In genomic region chr3:140898340-140899180, GRCh38 we compare ENCODE assay signal across 8 cellular contexts. TPM values are rescaled to one million over a fixed set of nuclear protein-coding genes. Genes with fewer than 3 reads are reported as not detected.
DNase-seq lines count a peak whose midpoint lies in the region; ATAC-seq, FAIRE-seq and TF ChIP-seq lines count a peak whose summit lies in the region.

No MANE protein-coding gene starts in this region.

- H4K91ac ChIP-seq in H1 (replicated peaks; ENCODE audit: insufficient read length, low read length): no peak overlapping the region

- no peaks in the 10 kb centered on the region for H3K79me1 ChIP-seq in H1 (ENCODE audit: low read depth, low read length)

- H2BK20ac ChIP-seq in H1 (ENCODE audit: low read length): no peak overlapping the region

- H3K18ac ChIP-seq in H1 (ENCODE audit: extremely low read depth, low read length): no peak overlapping the region

- H2AK5ac ChIP-seq in H1 (ENCODE audit: low read depth, low read length): no peak overlapping the region

- H3K56ac ChIP-seq in H1 (replicated peaks; ENCODE audit: insufficient read length, low read depth, low read length): no peak overlapping the region

- H3K36me3 ChIP-seq in Panc1 (ENCODE audit: control insufficient read depth, insufficient read depth, low read length) (no peaks in the 10 kb centered on the region), H1 (ENCODE audit: control insufficient read depth in 2 of 4, insufficient read depth in 4 of 4, low read length in 3 of 4) (no peaks in the 10 kb centered on the region)

- no peak for TF ChIP-seq POLR2A in H1 (IDR thresholded peaks at IDR 0.05; ENCODE audit: control extremely low read depth in 1 of 2, low read depth in 2 of 2, low read length in 2 of 2)

- H4K8ac ChIP-seq in H1 (ENCODE audit: extremely low read depth, insufficient read depth, low read length): no peak overlapping the region

- H3K27me3 ChIP-seq in Panc1 (ENCODE audit: control insufficient read depth, insufficient read depth, low read length) (peaks cover 5% of the 10 kb centered on the region), H1 (replicated peaks in 1 of 4; ENCODE audit: control insufficient read depth in 3 of 4, extremely low read depth in 1 of 4, insufficient read depth in 3 of 4, low read length in 3 of 4) (no peaks in the 10 kb centered on the region)

- DNase-seq in AG08396 (ENCODE audit: low spot score) (peak; percentile 50), GM12864 (ENCODE audit: low read depth) (no peak), LHCN-M2 (ENCODE audit: low read depth) (peak; percentile 90), Panc1 (ENCODE audit: low read depth, low spot score) (peak; percentile 28), H1 (ENCODE audit: low read depth in 1 of 2, low spot score in 2 of 2) (no peak), midbrain (lab: John Stamatoyannopoulos, UW) (peak; percentile 29)
- DNase-seq in activated effector memory CD4-positive, alpha-beta T cell treated with Interleukin-2 at 50 U/mL for 16 hours: no peak

- TF ChIP-seq CTCF in GM12864 (IDR thresholded peaks at IDR 0.05; ENCODE audit: low read depth, low read length, missing control alignments): peak; percentile 49
- peak; percentile 70 for TF ChIP-seq CTCF in Panc1 (IDR thresholded peaks at IDR 0.05)
- TF ChIP-seq CTCF in H1 (IDR thresholded peaks at IDR 0.05; ENCODE audit: control extremely low read depth in 1 of 3, insufficient read depth in 1 of 3, low read depth in 1 of 3, low read length in 3 of 3): peak in 2 of 3 experiments; percentile 47 to 58; a peak in 2 of 4 replicates

- H3K79me2 ChIP-seq in H1 (ENCODE audit: control insufficient read depth in 1 of 2, insufficient read depth in 2 of 2, low read length in 2 of 2): no peaks in the 10 kb centered on the region

- in situ Hi-C loops in Panc1 (cut with HindIII; ENCODE audit: low pct_unique_long_range_greater_than_20kb, low sequenced_read_pairs): no loop called here

- CTCF ChIA-PET in Panc1 (lab: Charles Lee): interaction anchor here (1.1 kb wide), 1 partner anchor 294 kb away, joined by 3 read pairs; no protein-coding TSS in a partner anchor
- CTCF ChIA-PET in H1 (lab: Charles Lee; ENCODE audit: partially characterized antibody): interaction anchor here (0.5 to 3.3 kb wide), 33 partner anchors 8 to 1931 kb away, joined by 3 to 19 read pairs (median 5); no protein-coding TSS in a partner anchor

- H3K23ac ChIP-seq in H1 (ENCODE audit: insufficient read length): no peak overlapping the region

- no peak overlapping the region for H2BK5ac ChIP-seq in H1 (ENCODE audit: low read depth, low read length)

- no peak overlapping the region for H2BK12ac ChIP-seq in H1 (ENCODE audit: low read depth, low read length)

- intact Hi-C loops in Panc1 (cut with micrococcal nuclease; ENCODE audit: unreplicated experiment): loop anchor here (1.0 kb wide), 1 partner anchor 294 kb away; no protein-coding TSS in a partner anchor

- H4K20me1 ChIP-seq in H1 (replicated peaks in 1 of 2; ENCODE audit: control insufficient read depth in 1 of 2, insufficient read depth in 2 of 2, low read length in 2 of 2): no peaks in the 10 kb centered on the region

- H3K9me3 ChIP-seq in Panc1 (ENCODE audit: control insufficient read depth, insufficient read depth, low read depth, low read length) (no peaks in the 10 kb centered on the region), H1 (ENCODE audit: insufficient read depth in 2 of 2, low read depth in 1 of 2, low read length in 1 of 2) (no peaks in the 10 kb centered on the region)

- H3K4ac ChIP-seq in H1 (replicated peaks; ENCODE audit: insufficient read length, low read depth, low read length): no peak overlapping the region

- no TSS peak for BruUV-seq in Panc1 (replicated peaks; lab: Mats Ljungman, UMichigan)

- 79% methylated on average over 3 of the region's 3 CpGs; no CpG with 5 or more reads in 1 of the 2 experiments for WGBS in H1 (ENCODE audit: extremely low coverage in 1 of 2, insufficient coverage in 1 of 2, insufficient read length in 1 of 2, insufficient replicate concordance in 2 of 2, low coverage in 1 of 2, low lambda C conversion rate in 2 of 2, missing lambda C conversion rate in 1 of 2), 2 experiments

- no peaks in the 10 kb centered on the region for H3K23me2 ChIP-seq in H1 (ENCODE audit: low read depth, low read length)

- no peak overlapping the region for H3K27ac ChIP-seq in Panc1 (ENCODE audit: low read length)
- H3K27ac ChIP-seq in H1 (ENCODE audit: low read depth, low read length): no peak overlapping the region

- 0 out of 2 replicates have a peak overlapping the region, but pooled peaks have one; percentile 54 for H2AFZ ChIP-seq in H1 (ENCODE audit: low read length)

- no peak overlapping the region for H2BK15ac ChIP-seq in H1 (ENCODE audit: low read length)

- POLR2A ChIA-PET in Panc1 (lab: Charles Lee): no interaction called here
- POLR2A ChIA-PET in H1 (lab: Charles Lee; ENCODE audit: partially characterized antibody): no interaction called here

- H3K4me3 ChIP-seq in GM12864 (ENCODE audit: low read depth, low read length): no peak overlapping the region
- H3K4me3 ChIP-seq in Panc1 (ENCODE audit: low read depth in 2 of 2, low read length in 2 of 2): no peak overlapping the region
- H3K4me3 ChIP-seq in H1 (ENCODE audit: extremely low read depth in 1 of 4, insufficient read depth in 2 of 4, low read depth in 3 of 4, low read length in 4 of 4): no peak overlapping the region

- peak; percentile 53 to 56 for TF ChIP-seq RAD21 in H1 (IDR thresholded peaks at IDR 0.05 in 1 of 2, conservative IDR thresholded peaks at IDR 0.05 in 1 of 2; ENCODE audit: low read depth in 2 of 2, low read length in 2 of 2)

- peak; percentile 80 for ATAC-seq in Panc1
- no peak for ATAC-seq in GM21737 (IDR thresholded peaks at IDR 0.05; ENCODE audit: unreplicated experiment)

- H4K5ac ChIP-seq in H1 (ENCODE audit: insufficient read length, low read depth, low read length): no peak overlapping the region

- no peak overlapping the region for H2BK120ac ChIP-seq in H1 (replicated peaks; ENCODE audit: low read depth, low read length)

- TF ChIP-seq EP300 in H1 (IDR thresholded peaks at IDR 0.05; ENCODE audit: borderline replicate concordance in 1 of 2, low read depth in 2 of 2, low read length in 2 of 2): no peak

- H3K4me1 ChIP-seq in Panc1 (ENCODE audit: control insufficient read depth, insufficient read depth, low read length) (no peaks in the 10 kb centered on the region), H1 (replicated peaks in 1 of 4; ENCODE audit: control insufficient read depth in 3 of 4, insufficient read depth in 4 of 4, low read length in 3 of 4) (no peaks in the 10 kb centered on the region)

- peak; percentile 32 for FAIRE-seq in H1 (lab: Jason Lieb, UNC)

- H3K4me2 ChIP-seq in H1 (ENCODE audit: insufficient read depth in 1 of 2, low read depth in 2 of 2, low read length in 2 of 2): no peak overlapping the region

- H3K14ac ChIP-seq in H1 (ENCODE audit: insufficient read length): no peak overlapping the region

- H3K9ac ChIP-seq in H1 (replicated peaks in 1 of 4; ENCODE audit: extremely low read depth in 1 of 4, low read depth in 3 of 4, low read length in 3 of 4): no peak overlapping the region

TF ChIP-seq in H1, 55 proteins besides CTCF, POLR2A, EP300 and RAD21:
- TF ChIP-seq SRF (IDR thresholded peaks at IDR 0.05; ENCODE audit: low read depth, low read length) (no peak), SIX5 (IDR thresholded peaks at IDR 0.05; ENCODE audit: low read depth, low read length) (no peak), CEBPB (IDR thresholded peaks at IDR 0.05; ENCODE audit: low read depth, low read length) (peak; percentile 66), CBX5 (IDR thresholded peaks at IDR 0.05; ENCODE audit: low read depth, low read length) (no peak), RFX5 (IDR thresholded peaks at IDR 0.05; ENCODE audit: borderline replicate concordance, low read depth, low read length) (no peak), TCF12 (IDR thresholded peaks at IDR 0.05; ENCODE audit: low read depth, low read length) (no peak), SUZ12 (IDR thresholded peaks at IDR 0.05; ENCODE audit: low read length) (no peak), ATF3 (IDR thresholded peaks at IDR 0.05; ENCODE audit: insufficient read depth, low read depth, low read length) (no peak), CTBP2 (IDR thresholded peaks at IDR 0.05; ENCODE audit: borderline replicate concordance, insufficient read depth, insufficient read length, low read length) (no peak)

RNA-seq across cellular contexts. Expression of gene SLC25A36, which starts 43.1 kb away (rescaled TPM):
- total RNA-seq in LHCN-M2 (2014; rRNA removed) (51.9 and 52.8 TPM in 2 replicates), Panc1 (2021; ENCODE audit: unreplicated experiment) (69.5 TPM)
- 13.7 TPM for polyA plus RNA-seq in LHCN-M2 (2012)
- polyA plus RNA-seq in Panc1 (2012; ENCODE audit: insufficient read length): 28.8 TPM
- 71.8 and 74.6 TPM in 2 replicates for total RNA-seq in H1 (2021; fragmentation: NEBNext Ultra II Directional; extraction: Animal tissue kit (Norgen Biotek cat#: 25700))
- 38.1 and 42.9 TPM in 2 replicates for polyA plus RNA-seq in H1 (2011; rRNA removed)
- polyA plus RNA-seq in H1 (2011; cell fraction: cytosol; rRNA removed): 52.2 TPM
- polyA plus RNA-seq in H1 (2011; cell fraction: nucleus; rRNA removed): 67.4 TPM
- polyA plus RNA-seq in H1 (2012, experiment 1 of 2): 30.1 to 51.5 TPM (median 43.0 TPM) in 4 replicates
- polyA plus RNA-seq in H1 (2012, experiment 2 of 2): 2.4 TPM
- 67.8 TPM for polyA plus RNA-seq in H1 (2013, experiment 1 of 2)
- polyA plus RNA-seq in H1 (2013, experiment 2 of 2): 60.3 TPM
- 64.8 and 91.5 TPM in 2 replicates for polyA minus RNA-seq in H1 (2011; rRNA and poly(A)+ RNA removed)
- polyA minus RNA-seq in H1 (2011; cell fraction: cytosol; rRNA and poly(A)+ RNA removed): 52.4 TPM
- 170 TPM for polyA minus RNA-seq in H1 (2011; cell fraction: nucleus; rRNA and poly(A)+ RNA removed)

Comparison
In these comparisons a context has a peak if more than half of its experiments do, and no peak if none do; other contexts are left out.
1. DNase-seq: peak in AG08396 (single experiment), LHCN-M2 (single experiment), Panc1 (single experiment) and midbrain (single experiment); none in GM12864 (single experiment), H1 (0 of 2) and activated effector memory CD4-positive, alpha-beta T cell treated with Interleukin-2 at 50 U/mL for 16 hours (single experiment).
2. Peak in every context shown above with its lines, with median percentiles within 50 percentile points of each other: CTCF ChIP-seq.